Comparison of ENCODE assay signal across 1 cellular context in the genomic region with DNA sequence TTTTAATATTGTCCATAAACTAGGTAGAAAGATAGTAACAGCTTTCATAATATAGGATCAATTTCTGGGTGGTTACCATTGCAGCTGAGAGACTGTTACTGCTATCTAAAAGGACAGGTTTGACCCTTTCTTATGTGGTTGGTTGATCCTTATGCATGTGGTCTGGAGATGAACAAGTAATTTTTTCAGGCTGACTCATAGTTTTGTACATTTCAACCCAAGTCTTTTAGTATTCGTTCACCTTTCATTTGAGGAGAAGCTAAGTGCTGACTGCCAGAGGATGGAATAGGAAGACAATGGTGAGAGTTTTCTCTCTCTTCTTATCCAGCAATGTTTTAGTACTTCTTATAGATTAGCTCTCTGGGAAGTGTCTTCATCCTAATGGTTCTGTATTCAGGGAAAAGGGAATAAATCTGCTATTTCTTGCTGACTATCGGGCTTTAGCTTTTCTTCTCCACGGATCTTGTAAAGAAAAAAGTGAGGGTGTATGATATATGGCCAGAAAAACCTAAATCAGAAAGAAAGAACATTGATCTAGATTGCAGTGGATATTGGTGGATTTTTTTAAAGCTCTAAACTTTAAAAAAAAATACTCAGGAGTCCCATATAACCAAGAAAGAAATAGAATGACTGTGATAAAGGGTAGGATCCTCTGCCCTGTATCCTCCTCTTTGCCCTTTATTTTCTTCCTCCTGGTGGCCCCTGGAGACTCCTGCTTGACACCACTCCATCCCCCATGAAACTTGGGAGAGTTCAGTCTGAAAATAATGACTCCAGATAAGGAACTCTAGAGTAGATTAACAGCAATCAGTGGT.
TF ChIP-seq lines count a peak whose summit lies in the region.

No MANE protein-coding gene starts in this region.

TF ChIP-seq in SK-N-SH, 30 proteins besides CTCF, POLR2A, EP300 and RAD21 (continued from another document):
- TF ChIP-seq, protein P1, sequence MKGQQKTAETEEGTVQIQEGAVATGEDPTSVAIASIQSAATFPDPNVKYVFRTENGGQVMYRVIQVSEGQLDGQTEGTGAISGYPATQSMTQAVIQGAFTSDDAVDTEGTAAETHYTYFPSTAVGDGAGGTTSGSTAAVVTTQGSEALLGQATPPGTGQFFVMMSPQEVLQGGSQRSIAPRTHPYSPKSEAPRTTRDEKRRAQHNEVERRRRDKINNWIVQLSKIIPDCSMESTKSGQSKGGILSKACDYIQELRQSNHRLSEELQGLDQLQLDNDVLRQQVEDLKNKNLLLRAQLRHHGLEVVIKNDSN (IDR thresholded peaks at IDR 0.05; ENCODE audit: borderline replicate concordance, low read depth): peak; percentile 48; the same call in 1 of the 2 replicates
- TF ChIP-seq, protein P2, sequence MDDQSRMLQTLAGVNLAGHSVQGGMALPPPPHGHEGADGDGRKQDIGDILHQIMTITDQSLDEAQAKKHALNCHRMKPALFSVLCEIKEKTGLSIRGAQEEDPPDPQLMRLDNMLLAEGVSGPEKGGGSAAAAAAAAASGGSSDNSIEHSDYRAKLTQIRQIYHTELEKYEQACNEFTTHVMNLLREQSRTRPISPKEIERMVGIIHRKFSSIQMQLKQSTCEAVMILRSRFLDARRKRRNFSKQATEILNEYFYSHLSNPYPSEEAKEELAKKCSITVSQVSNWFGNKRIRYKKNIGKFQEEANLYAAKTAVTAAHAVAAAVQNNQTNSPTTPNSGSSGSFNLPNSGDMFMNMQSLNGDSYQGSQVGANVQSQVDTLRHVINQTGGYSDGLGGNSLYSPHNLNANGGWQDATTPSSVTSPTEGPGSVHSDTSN (IDR thresholded peaks at IDR 0.05): peak; percentile 40; the same call in 1 of the 2 replicates
- TF ChIP-seq, protein P3, sequence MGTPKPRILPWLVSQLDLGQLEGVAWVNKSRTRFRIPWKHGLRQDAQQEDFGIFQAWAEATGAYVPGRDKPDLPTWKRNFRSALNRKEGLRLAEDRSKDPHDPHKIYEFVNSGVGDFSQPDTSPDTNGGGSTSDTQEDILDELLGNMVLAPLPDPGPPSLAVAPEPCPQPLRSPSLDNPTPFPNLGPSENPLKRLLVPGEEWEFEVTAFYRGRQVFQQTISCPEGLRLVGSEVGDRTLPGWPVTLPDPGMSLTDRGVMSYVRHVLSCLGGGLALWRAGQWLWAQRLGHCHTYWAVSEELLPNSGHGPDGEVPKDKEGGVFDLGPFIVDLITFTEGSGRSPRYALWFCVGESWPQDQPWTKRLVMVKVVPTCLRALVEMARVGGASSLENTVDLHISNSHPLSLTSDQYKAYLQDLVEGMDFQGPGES (IDR thresholded peaks at IDR 0.05; ENCODE audit: low read depth, low read length): no peak
- TF ChIP-seq CHD2 (IDR thresholded peaks at IDR 0.05; ENCODE audit: low read length, partially characterized antibody) (no peak), MEF2A (IDR thresholded peaks at IDR 0.05; ENCODE audit: borderline replicate concordance, low read depth) (no peak)
- TF ChIP-seq, protein P4, sequence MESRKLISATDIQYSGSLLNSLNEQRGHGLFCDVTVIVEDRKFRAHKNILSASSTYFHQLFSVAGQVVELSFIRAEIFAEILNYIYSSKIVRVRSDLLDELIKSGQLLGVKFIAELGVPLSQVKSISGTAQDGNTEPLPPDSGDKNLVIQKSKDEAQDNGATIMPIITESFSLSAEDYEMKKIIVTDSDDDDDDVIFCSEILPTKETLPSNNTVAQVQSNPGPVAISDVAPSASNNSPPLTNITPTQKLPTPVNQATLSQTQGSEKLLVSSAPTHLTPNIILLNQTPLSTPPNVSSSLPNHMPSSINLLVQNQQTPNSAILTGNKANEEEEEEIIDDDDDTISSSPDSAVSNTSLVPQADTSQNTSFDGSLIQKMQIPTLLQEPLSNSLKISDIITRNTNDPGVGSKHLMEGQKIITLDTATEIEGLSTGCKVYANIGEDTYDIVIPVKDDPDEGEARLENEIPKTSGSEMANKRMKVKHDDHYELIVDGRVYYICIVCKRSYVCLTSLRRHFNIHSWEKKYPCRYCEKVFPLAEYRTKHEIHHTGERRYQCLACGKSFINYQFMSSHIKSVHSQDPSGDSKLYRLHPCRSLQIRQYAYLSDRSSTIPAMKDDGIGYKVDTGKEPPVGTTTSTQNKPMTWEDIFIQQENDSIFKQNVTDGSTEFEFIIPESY (IDR thresholded peaks at IDR 0.05; ENCODE audit: borderline replicate concordance, low read depth): no peak
- TF ChIP-seq, protein P5, sequence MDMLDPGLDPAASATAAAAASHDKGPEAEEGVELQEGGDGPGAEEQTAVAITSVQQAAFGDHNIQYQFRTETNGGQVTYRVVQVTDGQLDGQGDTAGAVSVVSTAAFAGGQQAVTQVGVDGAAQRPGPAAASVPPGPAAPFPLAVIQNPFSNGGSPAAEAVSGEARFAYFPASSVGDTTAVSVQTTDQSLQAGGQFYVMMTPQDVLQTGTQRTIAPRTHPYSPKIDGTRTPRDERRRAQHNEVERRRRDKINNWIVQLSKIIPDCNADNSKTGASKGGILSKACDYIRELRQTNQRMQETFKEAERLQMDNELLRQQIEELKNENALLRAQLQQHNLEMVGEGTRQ (IDR thresholded peaks at IDR 0.05; ENCODE audit: borderline replicate concordance, low read depth, low read length): no peak
